21 cellular contexts compared by ENCODE assay signal in genomic region chr5:158546748-158547147, GRCh38.
A peak's percentile ranks its signal among the peaks of the same experiment; 100 is the strongest.
DNase-seq lines count a peak whose midpoint lies in the region; ATAC-seq and TF ChIP-seq lines count a peak whose summit lies in the region.
"Had no signal": no experiment of that assay in that cellular context is flagged by ENCODE, and none has a peak within 500 bp of the region (broad histone marks: within the 10 kb centered on the region; RNA-seq: fewer than 3 reads in every experiment).

No MANE protein-coding gene starts in this region.

- TF ChIP-seq POLR2A in testis (IDR thresholded peaks at IDR 0.05): no peak

- TF ChIP-seq CTCF in AG09319 (IDR thresholded peaks at IDR 0.05; ENCODE audit: low read depth, low read length): no peak
- no peak for TF ChIP-seq CTCF in left ventricle myocardium inferior (IDR thresholded peaks at IDR 0.05; ENCODE audit: borderline replicate concordance)
- TF ChIP-seq CTCF in testis (IDR thresholded peaks at IDR 0.05): no peak
- TF ChIP-seq CTCF in endothelial cell (IDR thresholded peaks at IDR 0.05; ENCODE audit: unreplicated experiment): no peak
- TF ChIP-seq CTCF in natural killer cell (IDR thresholded peaks at IDR 0.05): no peak

- H3K4me3 Mint-ChIP-seq in endothelial cell (ENCODE audit: unreplicated experiment) (no peak overlapping the region), natural killer cell (no peak overlapping the region)
- H3K4me3 Mint-ChIP-seq: CD4-positive, CD25-positive, alpha-beta regulatory T cell had no signal

- H3K27ac Mint-ChIP-seq in endothelial cell (ENCODE audit: unreplicated experiment) (no peak overlapping the region), natural killer cell (no peak overlapping the region)
- H3K27ac Mint-ChIP-seq: CD4-positive, CD25-positive, alpha-beta regulatory T cell had no signal

- no peaks in the 10 kb centered on the region for H3K36me3 ChIP-seq in left ventricle myocardium inferior
- H3K36me3 ChIP-seq in testis (ENCODE audit: low read depth, missing control alignments): no peaks in the 10 kb centered on the region
- H3K36me3 ChIP-seq: BLaER1 had no signal

- H3K27me3 ChIP-seq in left ventricle myocardium inferior (ENCODE audit: low read depth): no peaks in the 10 kb centered on the region
- H3K27me3 ChIP-seq in testis: no peaks in the 10 kb centered on the region
- H3K27me3 ChIP-seq: BLaER1 had no signal

- H3K36me3 Mint-ChIP-seq in endothelial cell (ENCODE audit: low read depth, unreplicated experiment) (no peaks in the 10 kb centered on the region), natural killer cell (no peaks in the 10 kb centered on the region)
- H3K36me3 Mint-ChIP-seq: CD4-positive, CD25-positive, alpha-beta regulatory T cell had no signal

- peak; percentile 23 for DNase-seq in AG09319 (ENCODE audit: extremely low read depth, low read depth)
- DNase-seq in AG20443 (ENCODE audit: low spot score): peak; percentile 27
- DNase-seq in NCI-H2227 treated with DMSO at 0.1 percent for 48 hours (lab: John Stamatoyannopoulos, UW): peak; percentile 75
- DNase-seq in left ventricle myocardium inferior: no peak
- DNase-seq in testis: no peak
- DNase-seq in endothelial cell (ENCODE audit: low spot score): no peak
- no peak for DNase-seq in natural killer cell
- no peak for DNase-seq in amygdala (lab: John Stamatoyannopoulos, UW)
- DNase-seq: CD4-positive, CD25-positive, alpha-beta regulatory T cell; DMS53; Kasumi-1; NCI-H1105 treated with DMSO at 0.1 percent for 48 hours; NCI-H146; NCI-H1930; NCI-H526 treated with DMSO at 0.1 percent for 48 hours; RPMI8226; SHP77 treated with DMSO at 0.1 percent for 48 hours had no signal

- intact Hi-C loops in left ventricle myocardium inferior (cut with micrococcal nuclease) (no loop called here), testis (cut with DNase I; ENCODE audit: low total_unique reads) (no loop called here), natural killer cell (cut with micrococcal nuclease) (no loop called here)

- H3K4me1 Mint-ChIP-seq in endothelial cell (ENCODE audit: unreplicated experiment) (no peaks in the 10 kb centered on the region), natural killer cell (no peaks in the 10 kb centered on the region)

- 90 to 94% methylated on average over 9 of the region's 9 CpGs for WGBS in testis, 2 donors

- peak overlapping the region; percentile 48 for H3K27ac ChIP-seq in left ventricle myocardium inferior (replicated peaks)
- H3K27ac ChIP-seq in testis: no peak overlapping the region
- H3K27ac ChIP-seq: BLaER1 had no signal

- H3K27me3 Mint-ChIP-seq in endothelial cell (ENCODE audit: unreplicated experiment): no peaks in the 10 kb centered on the region
- no peaks in the 10 kb centered on the region for H3K27me3 Mint-ChIP-seq in natural killer cell (ENCODE audit: low read depth in 2 of 2)

- H3K4me3 ChIP-seq in left ventricle myocardium inferior (no peak overlapping the region), testis (no peak overlapping the region)
- H3K4me3 ChIP-seq: BLaER1, GM12878, K562 had no signal

- H3K9me3 ChIP-seq in left ventricle myocardium inferior (replicated peaks) (peaks cover 19% of the 10 kb centered on the region), testis (no peaks in the 10 kb centered on the region)

- H3K9me3 Mint-ChIP-seq in endothelial cell (ENCODE audit: unreplicated experiment): no peaks in the 10 kb centered on the region
- no peaks in the 10 kb centered on the region for H3K9me3 Mint-ChIP-seq in natural killer cell

- H3K4me1 ChIP-seq in left ventricle myocardium inferior (no peaks in the 10 kb centered on the region), testis (no peaks in the 10 kb centered on the region)

- no peak for ATAC-seq in natural killer cell
- ATAC-seq: GM12878, HCT116, K562 had no signal

Comparison
In these comparisons a context has a peak if more than half of its experiments do, and no peak if none do; other contexts are left out.
1. DNase-seq: peak in AG09319 (single experiment), AG20443 (single experiment) and NCI-H2227 treated with DMSO at 0.1 percent for 48 hours (single experiment); none in left ventricle myocardium inferior (single experiment), testis (single experiment), endothelial cell (single experiment), natural killer cell (single experiment) and amygdala (0 of 56).